Comparison of ENCODE assay signal across 8 cellular contexts in genomic region chr10:118046491-118047362, GRCh38. TPM values are rescaled to one million over a fixed set of nuclear protein-coding genes. Genes with fewer than 3 reads are reported as not detected.
DNase-seq lines count a peak whose midpoint lies in the region; TF ChIP-seq lines count a peak whose summit lies in the region.

Gene RAB11FIP2 (minus strand): TSS chr10:118046941. CDS start chr10:118046163, 778 bp downstream.

- peaks cover 2% of the 10 kb centered on the region for H3K27me3 Mint-ChIP-seq in neural progenitor cell (ENCODE audit: insufficient read depth, low read depth)

- H3K27me3 ChIP-seq in neural progenitor cell (no peaks in the 10 kb centered on the region), stomach smooth muscle (ENCODE audit: control insufficient read depth in 1 of 2, insufficient read depth in 2 of 2, low read length in 2 of 2) (no peaks in the 10 kb centered on the region)

- H3K9me3 Mint-ChIP-seq in neural progenitor cell: no peaks in the 10 kb centered on the region

- H3K36me3 ChIP-seq in ES-I3 (ENCODE audit: insufficient read depth, low read length) (no peaks in the 10 kb centered on the region), neural progenitor cell (no peaks in the 10 kb centered on the region), stomach smooth muscle (ENCODE audit: control insufficient read depth in 2 of 2, insufficient read depth in 2 of 2, low read length in 2 of 2) (no peaks in the 10 kb centered on the region)

- no peaks in the 10 kb centered on the region for H3K4me1 ChIP-seq in ES-I3 (ENCODE audit: insufficient read depth, low read length)
- peaks cover 38% of the 10 kb centered on the region for H3K4me1 ChIP-seq in neural progenitor cell
- H3K4me1 ChIP-seq in stomach smooth muscle (ENCODE audit: control insufficient read depth, insufficient read depth, low read length): peaks cover 8% of the 10 kb centered on the region

- peaks cover 38% of the 10 kb centered on the region for H3K4me1 Mint-ChIP-seq in neural progenitor cell

- H3K9me3 ChIP-seq in ES-I3 (ENCODE audit: control insufficient read depth, insufficient read depth, low read length): no peaks in the 10 kb centered on the region
- H3K9me3 ChIP-seq in neural progenitor cell (ENCODE audit: low read depth): no peaks in the 10 kb centered on the region
- H3K9me3 ChIP-seq in stomach smooth muscle (ENCODE audit: control insufficient read depth in 2 of 2, low read length in 2 of 2): no peaks in the 10 kb centered on the region

- peak within 1 kb of the TSS; percentile 95 for H3K4me3 Mint-ChIP-seq in neural progenitor cell

- POLR2A ChIA-PET in RWPE1 (lab: Yijun Ruan, JAX; ENCODE audit: low non-redundant PET): interaction anchor here (0.6 kb wide), 1 partner anchor 11 kb away, joined by 3 read pairs; no protein-coding TSS in a partner anchor

- peak within 1 kb of the TSS; percentile 80 to 84 for H3K4me3 ChIP-seq in foreskin fibroblast (ENCODE audit: low read depth in 1 of 2, low read length in 2 of 2)
- peak within 1 kb of the TSS; percentile 60 for H3K4me3 ChIP-seq in neural progenitor cell
- H3K4me3 ChIP-seq in stomach smooth muscle (ENCODE audit: low read length in 2 of 2): peak within 1 kb of the TSS; percentile 81

- H3K27ac ChIP-seq in RWPE1: peak within 1 kb of the TSS; percentile 95
- H3K27ac ChIP-seq in neural progenitor cell: peak within 1 kb of the TSS; percentile 97
- peak within 1 kb of the TSS; percentile 72 for H3K27ac ChIP-seq in stomach smooth muscle (ENCODE audit: low read length)

- H3K27ac Mint-ChIP-seq in neural progenitor cell: peak within 1 kb of the TSS; percentile 97

- H3F3A ChIP-seq in neural progenitor cell (ENCODE audit: low read depth): peaks cover 37% of the 10 kb centered on the region

- H4K20me1 ChIP-seq in neural progenitor cell (ENCODE audit: low read depth): no peaks in the 10 kb centered on the region

- H3K79me2 ChIP-seq in neural progenitor cell (ENCODE audit: low read depth): peaks cover 44% of the 10 kb centered on the region

- DNase-seq in GOT3 (lab: John Stamatoyannopoulos, UW) (peak; percentile 88), LHCN-M2 (ENCODE audit: low read depth) (peak; percentile 87), RWPE1 (ENCODE audit: low spot score) (peak; percentile 95), activated gamma-delta T cell (lab: John Stamatoyannopoulos, UW) (peak; percentile 87), foreskin fibroblast (peak; percentile 90 to 97), neural progenitor cell (ENCODE audit: low spot score) (peak; percentile 97)

- H3K36me3 Mint-ChIP-seq in neural progenitor cell: no peaks in the 10 kb centered on the region

- peak within 1 kb of the TSS; percentile 91 for H3K4me2 ChIP-seq in neural progenitor cell

- peak; percentile 31 for TF ChIP-seq CTCF in RWPE1 (conservative IDR thresholded peaks at IDR 0.05; ENCODE audit: low read depth)
- TF ChIP-seq CTCF in foreskin fibroblast (IDR thresholded peaks at IDR 0.05; ENCODE audit: low read depth, low read length): no peak
- peak; percentile 63 for TF ChIP-seq CTCF in neural progenitor cell (IDR thresholded peaks at IDR 0.05)

- CTCF ChIA-PET in RWPE1 (lab: Yijun Ruan, JAX): interaction anchor here (1.0 kb wide), 1 partner anchor 14 kb away, joined by 3 read pairs; no protein-coding TSS in a partner anchor

- H2AFZ ChIP-seq in neural progenitor cell (replicated peaks): peak within 1 kb of the TSS; percentile 87

- H3K9ac ChIP-seq in ES-I3 (ENCODE audit: low read depth, low read length) (peak within 1 kb of the TSS; percentile 84), neural progenitor cell (peak within 1 kb of the TSS; percentile 39), stomach smooth muscle (ENCODE audit: low read length in 2 of 2) (peak within 1 kb of the TSS; percentile 62 to 79)

RNA-seq across cellular contexts. Expression of gene RAB11FIP2, which starts in this region (rescaled TPM):
- total RNA-seq in LHCN-M2 (2014; rRNA removed): 13.2 and 13.7 TPM in 2 replicates
- polyA plus RNA-seq in LHCN-M2 (2012): 2.6 TPM
- total RNA-seq in neural progenitor cell (ENCODE audit: low replicate concordance): 29.9 and 50.7 TPM in 2 replicates

Comparison
In these comparisons a context has a peak if more than half of its experiments do, and no peak if none do; other contexts are left out.
1. Peak in every context shown above with its lines: DNase-seq, H3K4me3 ChIP-seq and H3K27ac ChIP-seq.